Comparison of ENCODE assay signal across 20 cellular contexts in genomic region chr2:7237476-7237875, GRCh38.
DNase-seq lines count a peak whose midpoint lies in the region; ATAC-seq lines count a peak whose summit lies in the region.
"Had no signal": no experiment of that assay in that cellular context is flagged by ENCODE, and none has a peak within 500 bp of the region (broad histone marks: within the 10 kb centered on the region; RNA-seq: fewer than 3 reads in every experiment).

No MANE protein-coding gene starts in this region.

- H3K27me3 ChIP-seq in neuronal stem cell (ENCODE audit: control insufficient read depth in 3 of 3, insufficient read depth in 3 of 3, low read depth in 1 of 3, low read length in 3 of 3) (no peaks in the 10 kb centered on the region), right cardiac atrium (ENCODE audit: control insufficient read depth, insufficient read depth) (peaks cover 2% of the 10 kb centered on the region)
- H3K27me3 ChIP-seq: BE2C; BLaER1 treated with 17β-estradiol and CSF1 and Interleukin-3, amounts not matched to agents 10 nM and 100 nM had no signal

- H3K79me1 ChIP-seq in neuronal stem cell (ENCODE audit: low read depth, low read length): no peaks in the 10 kb centered on the region

- no peak overlapping the region for H2BK120ac ChIP-seq in neuronal stem cell (ENCODE audit: low read depth, low read length)

- H3K4ac ChIP-seq in neuronal stem cell (ENCODE audit: low read length): no peak overlapping the region

- H3K36me3 ChIP-seq in neuronal stem cell (replicated peaks in 1 of 2; ENCODE audit: control insufficient read depth in 2 of 2, insufficient read depth in 2 of 2, low read length in 2 of 2): no peaks in the 10 kb centered on the region
- H3K36me3 ChIP-seq: BE2C; BLaER1 treated with 17β-estradiol and CSF1 and Interleukin-3, amounts not matched to agents 10 nM and 100 nM had no signal

- no peak overlapping the region for H2BK12ac ChIP-seq in neuronal stem cell (ENCODE audit: low read length)

- H3K4me2 ChIP-seq in neuronal stem cell (ENCODE audit: insufficient read depth, low read length, poor library complexity, severe bottlenecking): no peak overlapping the region
- H3K4me2 ChIP-seq: A549; BLaER1 treated with 17β-estradiol and CSF1 and Interleukin-3, amounts not matched to agents 10 nM and 100 nM had no signal

- no peak overlapping the region for H3K27ac ChIP-seq in neuronal stem cell (replicated peaks; ENCODE audit: low read length)
- no peak overlapping the region for H3K27ac ChIP-seq in right cardiac atrium (ENCODE audit: low read length)
- H3K27ac ChIP-seq: A549; BLaER1 treated with 17β-estradiol and CSF1 and Interleukin-3, amounts not matched to agents 10 nM and 100 nM; GM23248 had no signal

- no peak for ATAC-seq in right cardiac atrium
- ATAC-seq: A549, HCT116 had no signal

- no peak overlapping the region for H3K23ac ChIP-seq in neuronal stem cell (ENCODE audit: low read depth, low read length, poor library complexity)

- no peak overlapping the region for H3K14ac ChIP-seq in neuronal stem cell (ENCODE audit: low read length)

- H3K4me1 ChIP-seq in neuronal stem cell (ENCODE audit: control insufficient read depth in 2 of 2, insufficient read depth in 1 of 2, low read depth in 1 of 2, low read length in 2 of 2) (peaks cover 0 to 3% of the 10 kb centered on the region in 2 donors), right cardiac atrium (ENCODE audit: control insufficient read depth, insufficient read depth, low read length) (no peaks in the 10 kb centered on the region)
- H3K4me1 ChIP-seq: A549, BE2C had no signal

- DNase-seq in NCI-H2171 (lab: John Stamatoyannopoulos, UW) (peak; percentile 89), cerebellar nuclear complex (lab: John Stamatoyannopoulos, UW) (peak; percentile 92 to 97), neuronal stem cell (ENCODE audit: low spot score) (no peak), HPDE6-E6E7 (ENCODE audit: extremely low spot score) (no peak), right cardiac atrium (no peak)
- no peak for DNase-seq in stimulated activated CD4-positive, alpha-beta T cell treated with anti-CD3 and anti-CD28 coated beads, Interleukin-2, amount 100 ng/mL, for 48 hours
- DNase-seq: 8988T; ACHN; AML-193; BE2C; CD4-positive, alpha-beta T cell; CD8-positive, alpha-beta memory T cell; DMS 273 treated with DMSO at 0.1 percent for 48 hours; DMS53; DMS79 treated with DMSO at 0.1 percent for 48 hours; GM23248; H9 had no signal

- H4K91ac ChIP-seq in neuronal stem cell (ENCODE audit: low read depth, low read length, poor library complexity): no peak overlapping the region

- intact Hi-C loops in right cardiac atrium (cut with DNase I): no loop called here

- H3K4me3 ChIP-seq in neuronal stem cell (ENCODE audit: low read length in 2 of 2): no peak overlapping the region
- H3K4me3 ChIP-seq in right cardiac atrium (ENCODE audit: low read length): no peak overlapping the region
- H3K4me3 ChIP-seq: A549; BLaER1 treated with 17β-estradiol and CSF1 and Interleukin-3, amounts not matched to agents 10 nM and 100 nM; GM23248 had no signal

- peak overlapping the region; percentile 25 for H2AK5ac ChIP-seq in neuronal stem cell (ENCODE audit: low read depth, low read length)

- peak overlapping the region; percentile 50 for H3K18ac ChIP-seq in neuronal stem cell (ENCODE audit: low read length)

- no peak overlapping the region for H2BK15ac ChIP-seq in neuronal stem cell (ENCODE audit: low read length)

- no peak overlapping the region for H4K8ac ChIP-seq in neuronal stem cell (ENCODE audit: low read depth, low read length)

- H3K9me3 ChIP-seq in neuronal stem cell (replicated peaks in 1 of 2; ENCODE audit: control insufficient read depth in 2 of 2, insufficient read depth in 1 of 2, low read depth in 1 of 2, low read length in 2 of 2) (no peaks in the 10 kb centered on the region), right cardiac atrium (ENCODE audit: control insufficient read depth, low read length) (no peaks in the 10 kb centered on the region)
- H3K9me3 ChIP-seq: A549; BE2C; BLaER1 treated with 17β-estradiol and CSF1 and Interleukin-3, amounts not matched to agents 10 nM and 100 nM had no signal

- H2BK5ac ChIP-seq in neuronal stem cell (ENCODE audit: low read length): no peak overlapping the region

- WGBS in neuronal stem cell (ENCODE audit: extremely low coverage in 2 of 2, insufficient read length in 2 of 2, insufficient replicate concordance in 1 of 2), 2 donors: no CpG with 5 or more reads among the region's 12 CpGs
- 91% methylated on average over 12 of the region's 12 CpGs for WGBS in right cardiac atrium

- H3K9ac ChIP-seq in neuronal stem cell (ENCODE audit: low read depth, low read length, poor library complexity): no peak overlapping the region
- H3K9ac ChIP-seq: BLaER1 treated with 17β-estradiol and CSF1 and Interleukin-3, amounts not matched to agents 10 nM and 100 nM; GM23248 had no signal

- H2AFZ ChIP-seq in neuronal stem cell (ENCODE audit: low read length): no peak overlapping the region
- H2AFZ ChIP-seq: GM23248 had no signal

Comparison
In these comparisons a context has a peak if more than half of its experiments do, and no peak if none do; other contexts are left out.
1. DNase-seq: peak in NCI-H2171 (single experiment) and cerebellar nuclear complex (2 of 2); none in neuronal stem cell (single experiment), HPDE6-E6E7 (single experiment), right cardiac atrium (0 of 3) and stimulated activated CD4-positive, alpha-beta T cell treated with anti-CD3 and anti-CD28 coated beads, Interleukin-2, amount 100 ng/mL, for 48 hours (0 of 2).